Comparison of ENCODE assay signal across 9 cellular contexts in the genomic region with DNA sequence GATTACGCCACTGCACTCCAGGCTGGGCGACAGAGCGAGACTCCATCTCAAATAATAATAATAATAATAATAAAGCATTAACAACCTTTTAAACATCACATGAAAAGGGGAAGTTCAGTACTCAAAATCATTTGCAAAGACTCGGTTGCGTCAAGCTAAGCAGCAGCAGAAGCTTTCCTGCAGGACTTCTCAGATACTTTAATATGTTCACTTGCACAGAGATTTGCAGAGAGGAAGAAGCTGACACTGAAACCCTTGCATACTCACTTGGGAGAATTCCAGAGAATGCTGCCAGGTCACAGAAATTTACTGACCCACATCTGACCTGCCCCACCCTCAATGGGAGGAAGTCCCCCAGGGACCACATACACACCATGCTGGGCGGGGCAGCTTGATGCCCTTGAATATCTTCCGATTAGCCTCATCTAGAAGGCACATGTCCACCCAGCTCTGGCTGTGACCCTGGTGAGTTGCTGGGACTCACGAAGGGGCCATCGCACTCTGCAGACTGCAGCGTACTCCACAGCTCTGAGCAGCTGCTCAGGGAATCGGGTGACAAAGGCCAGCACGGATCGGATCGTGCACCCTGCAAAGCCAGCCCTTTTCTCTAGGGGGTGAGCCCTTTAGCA.
DNase-seq lines count a peak whose midpoint lies in the region; ATAC-seq and TF ChIP-seq lines count a peak whose summit lies in the region.
"Had no signal": no experiment of that assay in that cellular context is flagged by ENCODE, and none has a peak within 500 bp of the region (broad histone marks: within the 10 kb centered on the region; RNA-seq: fewer than 3 reads in every experiment).

No MANE protein-coding gene starts in this region.

- DNase-seq in Calu3, result peak; percentile 54
- peak; percentile 12 to 68 for DNase-seq in NOMO-1 (lab: John Stamatoyannopoulos, UW; ENCODE audit: unreplicated experiment in 2 of 2)
- peak; percentile 69 for DNase-seq in fibroblast of the aortic adventitia (ENCODE audit: low read depth)
- peak; percentile 49 to 72 for DNase-seq in psoas muscle
- DNase-seq in NCI-H446 treated with DMSO at 0.1 percent for 48 hours (lab: John Stamatoyannopoulos, UW), result no peak
- no peak for DNase-seq in SKM-1 treated with dmso at 0.1 percent for 144 hours (lab: John Stamatoyannopoulos, UW; ENCODE audit: unreplicated experiment)
- DNase-seq in stimulated activated naive CD4-positive, alpha-beta T cell treated with Interleukin-2 at 50 U/mL for 16 hours (lab: John Stamatoyannopoulos, UW), result no peak
- no peak for DNase-seq in KG1 (lab: John Stamatoyannopoulos, UW)
- DNase-seq: natural killer cell had no signal

- H3K27me3 ChIP-seq in psoas muscle (ENCODE audit: insufficient read depth in 3 of 3, low read length in 2 of 3), result no peaks in the 10 kb centered on the region

- intact Hi-C loops in Calu3 (cut with micrococcal nuclease; ENCODE audit: unreplicated experiment) (no loop called here), psoas muscle (cut with DNase I) (no loop called here)

- peak; percentile 40 to 70 (median 65) for ATAC-seq in psoas muscle
- ATAC-seq: natural killer cell had no signal

- H3K9me3 Mint-ChIP-seq in Calu3 (ENCODE audit: low read depth, unreplicated experiment), result no peaks in the 10 kb centered on the region
- H3K9me3 Mint-ChIP-seq: natural killer cell had no signal

- H3K4me1 ChIP-seq in psoas muscle, result peaks cover 22% of the 10 kb centered on the region

- WGBS in psoas muscle, 3 donors, result 33 to 42% (median 41%) methylated on average over 14 of the region's 14 CpGs

- H3K4me3 ChIP-seq in fibroblast of the aortic adventitia (ENCODE audit: low read depth, low read length) (no peak overlapping the region), psoas muscle (no peak overlapping the region)

- peak overlapping the region; percentile 33 for H3K27ac Mint-ChIP-seq in Calu3 (ENCODE audit: unreplicated experiment)

- H3K27ac ChIP-seq in psoas muscle, result no peak overlapping the region

- no peaks in the 10 kb centered on the region for H3K9me3 ChIP-seq in psoas muscle

- H3K27me3 Mint-ChIP-seq in Calu3 (ENCODE audit: unreplicated experiment), result no peaks in the 10 kb centered on the region

- TF ChIP-seq CTCF in Calu3 (IDR thresholded peaks at IDR 0.05; ENCODE audit: unreplicated experiment) (no peak), fibroblast of the aortic adventitia (IDR thresholded peaks at IDR 0.05; ENCODE audit: insufficient read depth, low read length) (no peak), psoas muscle (IDR thresholded peaks at IDR 0.05) (no peak)

- peaks cover 13% of the 10 kb centered on the region for H3K36me3 Mint-ChIP-seq in Calu3 (ENCODE audit: insufficient read depth, unreplicated experiment)
- H3K36me3 Mint-ChIP-seq: natural killer cell had no signal

- no TSS peak for BruUV-seq in Calu3 (replicated peaks; lab: Mats Ljungman, UMichigan)

- H3K4me1 Mint-ChIP-seq in Calu3 (ENCODE audit: low read depth, unreplicated experiment), result peaks cover 54% of the 10 kb centered on the region

- H3K4me3 Mint-ChIP-seq in Calu3 (ENCODE audit: low read depth, unreplicated experiment), result no peak overlapping the region

- CTCF ChIA-PET in Calu3 (lab: Charles Lee), result interaction anchor here (0.9 to 2.4 kb wide), 5 partner anchors 11 to 148 kb away, joined by 3 to 14 read pairs (median 3); no protein-coding TSS in a partner anchor

- no peaks in the 10 kb centered on the region for H3K36me3 ChIP-seq in psoas muscle (ENCODE audit: insufficient read depth in 1 of 2, low read depth in 1 of 2)

Comparison
In these comparisons a context has a peak if more than half of its experiments do, and no peak if none do; other contexts are left out.
1. DNase-seq: peak in Calu3 (single experiment), NOMO-1 (2 of 2), fibroblast of the aortic adventitia (single experiment) and psoas muscle (2 of 2); none in NCI-H446 treated with DMSO at 0.1 percent for 48 hours (single experiment), SKM-1 treated with dmso at 0.1 percent for 144 hours (single experiment), stimulated activated naive CD4-positive, alpha-beta T cell treated with Interleukin-2 at 50 U/mL for 16 hours (single experiment) and KG1 (single experiment).